ENCODE assay signal across 8 cellular contexts in the genomic region with DNA sequence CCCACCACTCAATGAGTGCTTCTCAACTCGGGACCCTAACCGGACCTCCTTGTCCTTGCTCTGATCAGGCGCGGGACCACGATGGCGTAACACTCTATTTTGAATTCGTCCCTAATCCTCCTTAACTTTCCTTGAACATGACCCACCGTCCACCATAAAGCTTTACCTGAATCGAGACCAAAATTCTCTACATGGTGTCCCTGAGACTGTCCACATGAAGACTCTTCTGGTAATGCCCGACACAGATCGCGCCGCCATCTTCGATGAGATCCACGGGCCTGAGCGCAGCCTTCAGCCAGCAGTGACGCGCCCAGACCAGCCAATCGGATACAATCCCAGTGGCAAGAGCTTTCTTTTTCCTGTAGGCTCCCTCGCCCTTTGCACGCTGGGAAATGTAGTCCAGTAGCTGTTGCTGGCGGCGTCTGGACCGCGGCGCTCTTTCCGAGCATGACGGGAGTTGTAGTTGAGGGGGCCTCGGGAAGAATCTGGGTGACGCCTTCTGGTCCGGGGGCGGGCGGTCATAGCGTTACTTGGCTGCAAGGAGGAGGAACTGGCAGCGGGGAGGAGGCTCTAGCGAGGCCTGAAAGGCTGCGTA. TPM values are rescaled to one million over a fixed set of nuclear protein-coding genes. Genes with fewer than 3 reads are reported as not detected.
A peak's percentile ranks its signal among the peaks of the same experiment; 100 is the strongest.
DNase-seq lines count a peak whose midpoint lies in the region; ATAC-seq, FAIRE-seq and TF ChIP-seq lines count a peak whose summit lies in the region.

Gene MRPL50 (minus strand): TSS at position 284 of the 595 bp plus-strand sequence. CDS start 26 bp downstream, at position 258.
Gene ZNF189 (plus strand): TSS at position 517 of the 595 bp plus-strand sequence. CDS start 306 bp downstream, outside the sequence.

- H3K36me3 ChIP-seq in ACC112 (ENCODE audit: insufficient read depth, low read length) = peaks cover 56% of the 10 kb centered on the region
- peaks cover 67% of the 10 kb centered on the region for H3K36me3 ChIP-seq in WERI-Rb-1
- peaks cover 5% of the 10 kb centered on the region for H3K36me3 ChIP-seq in bronchial epithelial cell (ENCODE audit: control insufficient read depth, insufficient read depth, low read length)
- peaks cover 33% of the 10 kb centered on the region for H3K36me3 ChIP-seq in smooth muscle cell (ENCODE audit: low read depth)

- WGBS in smooth muscle cell (ENCODE audit: low lambda C conversion rate) = 1% methylated on average over 36 of the region's 37 CpGs

- H3K27ac ChIP-seq in ACC112 (ENCODE audit: low read depth, low read length) (peak within 1 kb of the TSS; percentile 50), WERI-Rb-1 (peak within 1 kb of the TSS; percentile 85), smooth muscle cell (ENCODE audit: low read depth) (peak within 1 kb of the TSS; percentile 91)

- H2AFZ ChIP-seq in ACC112 (ENCODE audit: low read length, unreplicated experiment) = peak within 1 kb of the TSS; percentile 91
- peak within 1 kb of the TSS; percentile 99 for H2AFZ ChIP-seq in smooth muscle cell (ENCODE audit: low read depth)

- FAIRE-seq in bronchial epithelial cell (lab: Jason Lieb, UNC) = no peak

- H3K27me3 ChIP-seq in ACC112 (ENCODE audit: insufficient read depth, low read length) (no peaks in the 10 kb centered on the region), WERI-Rb-1 (ENCODE audit: insufficient read depth, low read depth, severe bottlenecking) (no peaks in the 10 kb centered on the region), bronchial epithelial cell (ENCODE audit: control insufficient read depth, insufficient read depth, low read length) (no peaks in the 10 kb centered on the region), smooth muscle cell (ENCODE audit: low read depth) (no peaks in the 10 kb centered on the region)

- H3K4me2 ChIP-seq in smooth muscle cell = peak within 1 kb of the TSS; percentile 87

- peak within 1 kb of the TSS; percentile 96 for H3K9ac ChIP-seq in smooth muscle cell (ENCODE audit: low read depth)

- H4K20me1 ChIP-seq in smooth muscle cell (ENCODE audit: low read depth) = no peaks in the 10 kb centered on the region

- TF ChIP-seq CTCF in WERI-Rb-1 (IDR thresholded peaks at IDR 0.05; ENCODE audit: low read depth, low read length) = no peak
- TF ChIP-seq CTCF in bronchial epithelial cell (IDR thresholded peaks at IDR 0.05; ENCODE audit: insufficient read depth, low read length, severe bottlenecking) = no peak
- no peak for TF ChIP-seq CTCF in smooth muscle cell (IDR thresholded peaks at IDR 0.05; ENCODE audit: borderline replicate concordance, insufficient read depth, poor library complexity, severe bottlenecking)

- no peaks in the 10 kb centered on the region for H3K9me3 ChIP-seq in WERI-Rb-1 (ENCODE audit: severe bottlenecking)
- peaks cover 4% of the 10 kb centered on the region for H3K9me3 ChIP-seq in smooth muscle cell (replicated peaks; ENCODE audit: low read depth)

- H3K4me1 ChIP-seq in ACC112 (ENCODE audit: control insufficient read depth, insufficient read depth, low read length, unreplicated experiment) (peaks cover 10% of the 10 kb centered on the region), smooth muscle cell (ENCODE audit: low read depth) (peaks cover 13% of the 10 kb centered on the region)

- H3F3A ChIP-seq in smooth muscle cell (ENCODE audit: low read depth) = no peaks in the 10 kb centered on the region

- peak; percentile 98 for DNase-seq in NCI-H2196 treated with DMSO at 0.1 percent for 48 hours (lab: John Stamatoyannopoulos, UW; ENCODE audit: unreplicated experiment)
- DNase-seq in WERI-Rb-1 = peak; percentile 99
- DNase-seq in bronchial epithelial cell (ENCODE audit: low read depth) = peak; percentile 97
- DNase-seq in iPS-NIHi7 (ENCODE audit: extremely low spot score) = peak; percentile 98
- peak; percentile 79 for DNase-seq in smooth muscle cell (lab: John Stamatoyannopoulos, UW; ENCODE audit: unreplicated experiment)

- H3K4me3 ChIP-seq in ACC112 (ENCODE audit: low read depth, low read length) = peak within 1 kb of the TSS; percentile 89
- H3K4me3 ChIP-seq in WERI-Rb-1 (ENCODE audit: low read depth, low read length) = peak within 1 kb of the TSS; percentile 78
- H3K4me3 ChIP-seq in bronchial epithelial cell (ENCODE audit: low read depth, low read length) = peak within 1 kb of the TSS; percentile 69
- peak within 1 kb of the TSS; percentile 96 for H3K4me3 ChIP-seq in smooth muscle cell

- ATAC-seq in GM18870 (IDR thresholded peaks at IDR 0.05; ENCODE audit: unreplicated experiment) (peak; percentile 99), HG03135 (IDR thresholded peaks at IDR 0.05; ENCODE audit: unreplicated experiment) (peak; percentile 99)

- H3K79me2 ChIP-seq in ACC112 (ENCODE audit: control insufficient read depth, insufficient read depth, low read length, unreplicated experiment) (peaks cover 76% of the 10 kb centered on the region), smooth muscle cell (ENCODE audit: low read depth) (peaks cover 90% of the 10 kb centered on the region)

RNA-seq across cellular contexts. Expression of gene MRPL50, which starts in this region (rescaled TPM):
- total RNA-seq in bronchial epithelial cell = 11.6 and 14.3 TPM in 2 replicates
- total RNA-seq in smooth muscle cell = 13.3 and 15.5 TPM in 2 replicates
- polyA plus RNA-seq in smooth muscle cell = 13.7 and 14.1 TPM in 2 replicates

RNA-seq across cellular contexts. Expression of gene ZNF189, which starts in this region (rescaled TPM):
- total RNA-seq in bronchial epithelial cell (11.4 and 12.1 TPM in 2 replicates), smooth muscle cell (12.9 and 21.7 TPM in 2 replicates)
- polyA plus RNA-seq in smooth muscle cell = 2.7 and 3.2 TPM in 2 replicates

Comparison
In these comparisons a context has a peak if more than half of its experiments do, and no peak if none do; other contexts are left out.
1. Peak in every context shown above with its lines: DNase-seq, ATAC-seq, H3K4me3 ChIP-seq and H3K27ac ChIP-seq.